ENCODE assay signal across 17 cellular contexts in genomic region chr21:39656209-39656608, GRCh38. TPM values are rescaled to one million over a fixed set of nuclear protein-coding genes. Genes with fewer than 3 reads are reported as not detected.
"Had no signal": no experiment of that assay in that cellular context is flagged by ENCODE, and none has a peak within 500 bp of the region (broad histone marks: within the 10 kb centered on the region; RNA-seq: fewer than 3 reads in every experiment).

No MANE protein-coding gene starts in this region.

- H3K27me3 ChIP-seq: cardiac muscle cell, sigmoid colon had no signal

- H3K27ac ChIP-seq: cardiac muscle cell, skin epidermis had no signal

- ATAC-seq: naive thymus-derived CD4-positive, alpha-beta T cell had no signal

- FAIRE-seq: colon, endothelial cell of umbilical vein had no signal

- DNase-seq: cerebellar nuclear complex; dermis blood vessel endothelial cell; erythroblast; foreskin melanocyte; hippocampal formation; mesendoderm; naive thymus-derived CD4-positive, alpha-beta T cell; sigmoid colon; stimulated activated CD4-positive, alpha-beta T cell treated with anti-CD3 and anti-CD28 coated beads, Interleukin-12 subunit alpha, Interleukin-12 subunit beta, amount 100 ng/mL, for 4 hours; stimulated activated naive CD4-positive, alpha-beta T cell treated with Interleukin-2 at 50 U/mL for 16 hours had no signal

- H3K27ac Mint-ChIP-seq: naive thymus-derived CD4-positive, alpha-beta T cell had no signal

- H3K36me3 ChIP-seq: cardiac muscle cell, sigmoid colon had no signal

- H3K4me3 ChIP-seq: cardiac muscle cell, sigmoid colon, skin epidermis had no signal

RNA-seq across cellular contexts. Expression of gene B3GALT5, which starts 43.5 kb away (rescaled TPM):
- total RNA-seq: endothelial cell of umbilical vein; lung microvascular endothelial cell; naive thymus-derived CD4-positive, alpha-beta T cell; omental fat pad; pulmonary artery endothelial cell had no signal
- polyA plus RNA-seq: naive thymus-derived CD4-positive, alpha-beta T cell had no signal
